ENCODE assay signal across 13 cellular contexts in the genomic region with DNA sequence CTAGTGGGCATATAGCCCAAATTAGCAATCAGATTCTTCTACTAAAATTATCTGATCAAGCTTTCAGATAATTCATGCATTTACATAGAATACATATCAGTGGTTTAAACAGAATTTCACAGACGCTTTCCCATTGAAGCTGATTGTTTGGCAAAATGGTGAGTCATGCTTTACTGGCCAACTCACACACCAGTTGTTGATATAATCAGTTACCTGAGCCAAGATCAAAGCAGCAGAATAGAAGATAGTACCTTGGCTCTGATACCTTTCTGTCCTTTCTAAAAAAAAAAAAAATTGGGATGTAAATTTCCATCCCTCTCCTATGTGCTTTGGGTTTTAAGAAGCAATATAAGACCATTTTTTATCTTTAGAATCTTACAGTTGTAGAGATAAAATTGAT. TPM values are rescaled to one million over a fixed set of nuclear protein-coding genes. Genes with fewer than 3 reads are reported as not detected.
DNase-seq lines count a peak whose midpoint lies in the region; ATAC-seq, FAIRE-seq and TF ChIP-seq lines count a peak whose summit lies in the region.
"Had no signal": no experiment of that assay in that cellular context is flagged by ENCODE, and none has a peak within 500 bp of the region (broad histone marks: within the 10 kb centered on the region; RNA-seq: fewer than 3 reads in every experiment).

No MANE protein-coding gene starts in this region.

- CTCF ChIA-PET in Panc1 (lab: Charles Lee), result no interaction called here

- H3K27ac ChIP-seq in Panc1 (ENCODE audit: low read length) (no peak overlapping the region), small intestine (ENCODE audit: low read depth in 1 of 2, low read length in 1 of 2) (no peak overlapping the region)
- H3K27ac ChIP-seq: tibial nerve had no signal

- peaks cover 12% of the 10 kb centered on the region for H3K4me1 ChIP-seq in Panc1 (ENCODE audit: control insufficient read depth, insufficient read depth, low read length)
- peaks cover 3 to 4% of the 10 kb centered on the region in 2 donors for H3K4me1 ChIP-seq in small intestine (ENCODE audit: control insufficient read depth in 2 of 2, insufficient read depth in 1 of 2, low read depth in 1 of 2, low read length in 1 of 2)

- ATAC-seq in Panc1, result peak; percentile 65; the same call in 1 of the 2 replicates
- no peak for ATAC-seq in HG03354 (IDR thresholded peaks at IDR 0.05; ENCODE audit: poor library complexity, severe bottlenecking, unreplicated experiment)
- ATAC-seq: GM12878, natural killer cell had no signal

- H3K27ac Mint-ChIP-seq in immature natural killer cell, result no peak overlapping the region
- H3K27ac Mint-ChIP-seq: IgD-negative memory B cell, natural killer cell had no signal

- POLR2A ChIA-PET in Panc1 (lab: Charles Lee), result no interaction called here

- no peaks in the 10 kb centered on the region for H3K9me3 Mint-ChIP-seq in immature natural killer cell
- H3K9me3 Mint-ChIP-seq: natural killer cell had no signal

- in situ Hi-C loops in Panc1 (cut with HindIII; ENCODE audit: low pct_unique_long_range_greater_than_20kb, low sequenced_read_pairs), result no loop called here

- H3K4me1 Mint-ChIP-seq in immature natural killer cell, result peaks cover 10 to 31% of the 10 kb centered on the region in 2 donors

- H3K9me3 ChIP-seq in Panc1 (ENCODE audit: control insufficient read depth, insufficient read depth, low read depth, low read length) (no peaks in the 10 kb centered on the region), small intestine (ENCODE audit: control insufficient read depth, low read depth) (no peaks in the 10 kb centered on the region)
- H3K9me3 ChIP-seq: tibial nerve had no signal

- H3K36me3 Mint-ChIP-seq in immature natural killer cell, result peaks cover 0 to 4% (median 4%) of the 10 kb centered on the region in 3 donors
- H3K36me3 Mint-ChIP-seq: IgD-negative memory B cell, natural killer cell had no signal

- no peak overlapping the region for H3K4me3 Mint-ChIP-seq in immature natural killer cell
- H3K4me3 Mint-ChIP-seq: natural killer cell had no signal

- no peak for FAIRE-seq in small intestine (lab: Jason Lieb, UNC)
- FAIRE-seq: GM12878 had no signal

- 9 to 54% (median 21%) methylated on average over 1 of the region's 1 CpG for WGBS in small intestine, 3 donors

- BruUV-seq in Panc1 (replicated peaks; lab: Mats Ljungman, UMichigan), result no TSS peak

- DNase-seq in NCI-H345 (lab: John Stamatoyannopoulos, UW) (peak; percentile 9), NCI-H345 treated with DMSO at 0.1 percent for 48 hours (lab: John Stamatoyannopoulos, UW; ENCODE audit: unreplicated experiment) (no peak), Panc1 (ENCODE audit: low read depth, low spot score) (peak; percentile 12), fibroblast of the aortic adventitia (ENCODE audit: low read depth) (peak; percentile 49), small intestine (peak; percentile 54), immature natural killer cell (no peak), NOMO-1 treated with DMSO at 0.1 percent for 48 hours (lab: John Stamatoyannopoulos, UW; ENCODE audit: unreplicated experiment) (no peak)
- DNase-seq: aorta, natural killer cell had no signal

- H3K27me3 ChIP-seq in Panc1 (ENCODE audit: control insufficient read depth, insufficient read depth, low read length), result no peaks in the 10 kb centered on the region
- H3K27me3 ChIP-seq in small intestine (ENCODE audit: control insufficient read depth in 2 of 2, insufficient read depth in 2 of 2, low read length in 2 of 2), result no peaks in the 10 kb centered on the region
- H3K27me3 ChIP-seq: tibial nerve had no signal

- peaks cover 0 to 2% (median 0%) of the 10 kb centered on the region in 3 donors for H3K27me3 Mint-ChIP-seq in immature natural killer cell (ENCODE audit: low read depth in 3 of 3)
- H3K27me3 Mint-ChIP-seq: IgD-negative memory B cell had no signal

- H3K4me3 ChIP-seq in Panc1 (ENCODE audit: low read depth in 2 of 2, low read length in 2 of 2) (no peak overlapping the region), fibroblast of the aortic adventitia (ENCODE audit: low read depth, low read length) (no peak overlapping the region), small intestine (ENCODE audit: low read depth in 1 of 2, low read length in 2 of 2) (no peak overlapping the region)
- H3K4me3 ChIP-seq: GM12878, tibial nerve had no signal

- intact Hi-C loops in Panc1 (cut with micrococcal nuclease; ENCODE audit: unreplicated experiment), result no loop called here

- H3K36me3 ChIP-seq in Panc1 (ENCODE audit: control insufficient read depth, insufficient read depth, low read length) (no peaks in the 10 kb centered on the region), small intestine (ENCODE audit: control insufficient read depth in 2 of 2, insufficient read depth in 2 of 2, low read length in 2 of 2) (no peaks in the 10 kb centered on the region)
- H3K36me3 ChIP-seq: tibial nerve had no signal

- TF ChIP-seq CTCF in Panc1 (IDR thresholded peaks at IDR 0.05) (no peak), fibroblast of the aortic adventitia (IDR thresholded peaks at IDR 0.05; ENCODE audit: insufficient read depth, low read length) (no peak)

RNA-seq across cellular contexts. Expression of gene SOCS5, which starts 38.5 kb away (rescaled TPM):
- total RNA-seq in Panc1 (2021; ENCODE audit: unreplicated experiment), result 18.4 TPM
- polyA plus RNA-seq in Panc1 (2012; ENCODE audit: insufficient read length), result 8.5 TPM
- total RNA-seq in fibroblast of the aortic adventitia (ENCODE audit: low replicate concordance), result 147 and 155 TPM in 2 replicates
- polyA plus RNA-seq in small intestine, result 1 to 10 TPM; 2.7 to 5.9 (median 3.2) TPM
- 1 to 10 TPM; 3.9 to 6.4 (median 5.4) TPM for polyA plus RNA-seq in immature natural killer cell

Comparison
In these comparisons a context has a peak if more than half of its experiments do, and no peak if none do; other contexts are left out.
1. DNase-seq: peak in NCI-H345 (single experiment), Panc1 (single experiment), fibroblast of the aortic adventitia (single experiment) and small intestine (single experiment); none in NCI-H345 treated with DMSO at 0.1 percent for 48 hours (single experiment), immature natural killer cell (0 of 3) and NOMO-1 treated with DMSO at 0.1 percent for 48 hours (single experiment).